Comparison of ENCODE assay signal across 14 cellular contexts in the genomic region with DNA sequence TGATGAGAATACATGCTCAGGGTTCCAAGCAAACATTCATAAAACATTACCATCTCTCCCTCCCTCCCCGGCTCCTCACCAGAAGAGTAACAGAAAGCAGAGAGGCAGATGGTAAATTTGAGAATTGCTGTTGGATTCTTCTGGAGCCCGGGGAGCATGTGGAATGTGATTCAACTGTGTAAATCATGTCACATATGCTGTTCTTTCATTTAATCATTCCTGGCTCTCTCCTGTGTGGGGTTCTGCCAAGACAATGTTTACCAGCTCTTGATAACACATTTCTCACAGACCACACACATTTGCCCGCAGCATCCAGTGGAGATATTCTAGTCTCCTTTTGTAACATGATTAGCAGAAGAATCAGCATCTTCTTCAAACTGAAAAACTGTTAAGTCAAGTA. TPM values are rescaled to one million over a fixed set of nuclear protein-coding genes. Genes with fewer than 3 reads are reported as not detected.
DNase-seq lines count a peak whose midpoint lies in the region; ATAC-seq and TF ChIP-seq lines count a peak whose summit lies in the region.
"Had no signal": no experiment of that assay in that cellular context is flagged by ENCODE, and none has a peak within 500 bp of the region (broad histone marks: within the 10 kb centered on the region; RNA-seq: fewer than 3 reads in every experiment).

No MANE protein-coding gene starts in this region.

- H3K36me3 ChIP-seq in BLaER1 treated with 17β-estradiol and CSF1 and Interleukin-3, amounts not matched to agents 10 nM and 100 nM: peaks cover 0 to 45% (median 11%) of the 10 kb centered on the region in 11 experiments; a peak in 8 of 22 replicates
- no peaks in the 10 kb centered on the region for H3K36me3 ChIP-seq in fibroblast of lung (ENCODE audit: control insufficient read depth, insufficient read depth, low read length)

- H2AFZ ChIP-seq in fibroblast of lung (ENCODE audit: low read length): no peak overlapping the region

- no peak overlapping the region for H3K4me3 ChIP-seq in BLaER1 treated with 17β-estradiol and CSF1 and Interleukin-3, amounts not matched to agents 10 nM and 100 nM
- no peak overlapping the region for H3K4me3 ChIP-seq in fibroblast of lung (replicated peaks in 1 of 4; ENCODE audit: control extremely low read depth in 1 of 4, insufficient read depth in 1 of 4, low read depth in 3 of 4, low read length in 4 of 4)

- H3K4me1 ChIP-seq in BLaER1 treated with 17β-estradiol and CSF1 and Interleukin-3, amounts not matched to agents 10 nM and 100 nM: peaks cover 8 to 54% (median 30%) of the 10 kb centered on the region in 10 experiments; a peak in 17 of 20 replicates
- peaks cover 5% of the 10 kb centered on the region for H3K4me1 ChIP-seq in fibroblast of lung (ENCODE audit: control insufficient read depth, extremely low read depth, insufficient read depth, low read length)

- no peaks in the 10 kb centered on the region for H3K79me2 ChIP-seq in fibroblast of lung (ENCODE audit: control insufficient read depth, insufficient read depth, low read length)

- H3K9me3 Mint-ChIP-seq in nephron (no peaks in the 10 kb centered on the region), endothelial cell (ENCODE audit: unreplicated experiment) (no peaks in the 10 kb centered on the region)
- H3K9me3 Mint-ChIP-seq: natural killer cell treated with Interleukin-12 subunit alpha and Interleukin-12 subunit beta and Interleukin-15 and Interleukin-18, amount 100 ng/mL, for 72 hours had no signal

- ATAC-seq in GM18873 (IDR thresholded peaks at IDR 0.05; ENCODE audit: low FRiP score, unreplicated experiment) (no peak), GM21381 (IDR thresholded peaks at IDR 0.05; ENCODE audit: unreplicated experiment) (no peak)
- ATAC-seq: natural killer cell treated with Interleukin-12 subunit alpha and Interleukin-12 subunit beta and Interleukin-15 and Interleukin-18, amount 100 ng/mL, for 72 hours had no signal

- peaks cover 44% of the 10 kb centered on the region for H3K36me3 Mint-ChIP-seq in nephron (ENCODE audit: low read depth)
- H3K36me3 Mint-ChIP-seq in endothelial cell (ENCODE audit: low read depth, unreplicated experiment): peaks cover 37% of the 10 kb centered on the region
- H3K36me3 Mint-ChIP-seq: natural killer cell treated with Interleukin-12 subunit alpha and Interleukin-12 subunit beta and Interleukin-15 and Interleukin-18, amount 100 ng/mL, for 72 hours had no signal

- H3K9me3 ChIP-seq in BLaER1 treated with 17β-estradiol and CSF1 and Interleukin-3, amounts not matched to agents 10 nM and 100 nM (replicated peaks in 1 of 11): no peaks in the 10 kb centered on the region
- H3K9me3 ChIP-seq in fibroblast of lung (ENCODE audit: control insufficient read depth, insufficient read depth, low read depth, low read length): no peaks in the 10 kb centered on the region

- H4K20me1 ChIP-seq in BLaER1 treated with 17β-estradiol and CSF1 and Interleukin-3, amounts not matched to agents 10 nM and 100 nM: no peaks in the 10 kb centered on the region
- no peaks in the 10 kb centered on the region for H4K20me1 ChIP-seq in fibroblast of lung (ENCODE audit: control insufficient read depth, extremely low read depth, insufficient read depth, low read length)

- H3K4me1 Mint-ChIP-seq in nephron (peaks cover 19% of the 10 kb centered on the region), endothelial cell (ENCODE audit: unreplicated experiment) (peaks cover 24% of the 10 kb centered on the region)

- TF ChIP-seq CTCF in fibroblast of lung (conservative IDR thresholded peaks at IDR 0.05 in 1 of 2, IDR thresholded peaks at IDR 0.05 in 1 of 2; ENCODE audit: low read depth in 1 of 2, low read length in 2 of 2): no peak
- no peak for TF ChIP-seq CTCF in nephron (IDR thresholded peaks at IDR 0.05; ENCODE audit: unreplicated experiment in 3 of 3)
- no peak for TF ChIP-seq CTCF in endothelial cell (IDR thresholded peaks at IDR 0.05; ENCODE audit: unreplicated experiment)

- DNase-seq in NCI-H226 (peak; percentile 71), fibroblast of lung (ENCODE audit: low read depth in 2 of 2) (peak in 1 of 2 donors; percentile 82), NAMALWA (ENCODE audit: low spot score) (no peak), endothelial cell (ENCODE audit: low spot score) (no peak)
- DNase-seq: activated T-cell treated with anti-CD3 and anti-CD28 coated beads, Interleukin-2, amount 50 U/mL, for 48 hours; AML-193; dermis blood vessel endothelial cell; NCI-H1105; OCI-M1 had no signal

- no peaks in the 10 kb centered on the region for H3K27me3 ChIP-seq in BLaER1 treated with 17β-estradiol and CSF1 and Interleukin-3, amounts not matched to agents 10 nM and 100 nM
- H3K27me3 ChIP-seq in fibroblast of lung (ENCODE audit: control insufficient read depth, insufficient read depth, low read length): no peaks in the 10 kb centered on the region

- H3K27ac Mint-ChIP-seq in nephron (peak overlapping the region; percentile 54 to 80 (median 75)), endothelial cell (ENCODE audit: unreplicated experiment) (no peak overlapping the region)
- H3K27ac Mint-ChIP-seq: natural killer cell treated with Interleukin-12 subunit alpha and Interleukin-12 subunit beta and Interleukin-15 and Interleukin-18, amount 100 ng/mL, for 72 hours had no signal

- H3K27me3 Mint-ChIP-seq in nephron (ENCODE audit: low read depth): no peaks in the 10 kb centered on the region
- peaks cover 6% of the 10 kb centered on the region for H3K27me3 Mint-ChIP-seq in endothelial cell (ENCODE audit: unreplicated experiment)

- H3K4me3 Mint-ChIP-seq in nephron (no peak overlapping the region), endothelial cell (ENCODE audit: unreplicated experiment) (no peak overlapping the region)
- H3K4me3 Mint-ChIP-seq: natural killer cell treated with Interleukin-12 subunit alpha and Interleukin-12 subunit beta and Interleukin-15 and Interleukin-18, amount 100 ng/mL, for 72 hours had no signal

- peak overlapping the region in 2 of 11 experiments; percentile 29 to 65; a peak in 2 of 22 replicates for H3K9ac ChIP-seq in BLaER1 treated with 17β-estradiol and CSF1 and Interleukin-3, amounts not matched to agents 10 nM and 100 nM
- H3K9ac ChIP-seq in fibroblast of lung (ENCODE audit: insufficient read depth, low read length): no peak overlapping the region

- H3K27ac ChIP-seq in BLaER1 treated with 17β-estradiol and CSF1 and Interleukin-3, amounts not matched to agents 10 nM and 100 nM: peak overlapping the region in 10 of 11 experiments; percentile 48 to 80 (median 66); a peak in 17 of 22 replicates
- H3K27ac ChIP-seq in fibroblast of lung (ENCODE audit: insufficient read depth, low read length): no peak overlapping the region

- peak overlapping the region in 8 of 11 experiments; percentile 40 to 88 (median 65); a peak in 15 of 22 replicates for H3K4me2 ChIP-seq in BLaER1 treated with 17β-estradiol and CSF1 and Interleukin-3, amounts not matched to agents 10 nM and 100 nM
- H3K4me2 ChIP-seq in fibroblast of lung (ENCODE audit: extremely low read depth, insufficient read depth, low read length): peak overlapping the region; percentile 9

RNA-seq across cellular contexts. Expression of gene NR2C1, which starts 23.4 kb away (rescaled TPM):
- total RNA-seq in fibroblast of lung (21.8 and 25.6 TPM in 2 replicates), endothelial cell (ENCODE audit: unreplicated experiment) (70.2 TPM)
- 15.6 and 27.0 TPM in 2 replicates for polyA plus RNA-seq in fibroblast of lung
- polyA plus RNA-seq in fibroblast of lung (2012): 13.6 and 17.9 TPM in 2 replicates
- 0.12 and 3.7 TPM in 2 replicates for polyA minus RNA-seq in fibroblast of lung (ENCODE audit: low replicate concordance)
